Comparison of ENCODE assay signal across 1 cellular context in genomic region chr2:231375994-231376622, GRCh38. TPM values are rescaled to one million over a fixed set of nuclear protein-coding genes. Genes with fewer than 3 reads are reported as not detected.
"Had no signal": no experiment of that assay in that cellular context is flagged by ENCODE, and none has a peak within 500 bp of the region (broad histone marks: within the 10 kb centered on the region; RNA-seq: fewer than 3 reads in every experiment).

No MANE protein-coding gene starts in this region.

RNA-seq across cellular contexts. Expression of gene B3GNT7, which starts 19.4 kb away (rescaled TPM):
- total RNA-seq: T-helper 2 cell treated with Interferon-gamma antibody and Interleukin-4, amounts not matched to agents 100 ng/mL and 5 ng/mL, for 36 hours had no signal
